12 cellular contexts compared by ENCODE assay signal in genomic region chr1:217311766-217312165, GRCh38.
DNase-seq lines count a peak whose midpoint lies in the region; ATAC-seq and TF ChIP-seq lines count a peak whose summit lies in the region.
"Had no signal": no experiment of that assay in that cellular context is flagged by ENCODE, and none has a peak within 500 bp of the region (broad histone marks: within the 10 kb centered on the region; RNA-seq: fewer than 3 reads in every experiment).

No MANE protein-coding gene starts in this region.

- POLR2A ChIA-PET in naive thymus-derived CD8-positive, alpha-beta T cell (lab: Charles Lee): no interaction called here

- H3K27ac Mint-ChIP-seq in chondrocyte (ENCODE audit: unreplicated experiment) (no peak overlapping the region), osteocyte (ENCODE audit: unreplicated experiment) (no peak overlapping the region)
- no peak overlapping the region for H3K27ac Mint-ChIP-seq in naive thymus-derived CD8-positive, alpha-beta T cell
- H3K27ac Mint-ChIP-seq: activated T-cell treated with anti-CD3 and anti-CD28 coated beads, Interleukin-2, amount 50 U/mL, for 24 hours had no signal

- DNase-seq in DMS53 (lab: John Stamatoyannopoulos, UW) (peak; percentile 52), DMS53 treated with DMSO at 0.1 percent for 48 hours (lab: John Stamatoyannopoulos, UW; ENCODE audit: unreplicated experiment) (no peak), LNCaP clone FGC (ENCODE audit: low read depth) (no peak), chondrocyte (ENCODE audit: low spot score) (no peak), osteocyte (ENCODE audit: extremely low spot score, unreplicated experiment) (no peak), COLO829 (ENCODE audit: low spot score) (no peak)
- no peak for DNase-seq in naive thymus-derived CD8-positive, alpha-beta T cell
- DNase-seq: 8988T; activated T-cell treated with anti-CD3 and anti-CD28 coated beads, Interleukin-2, amount 50 U/mL, for 24 hours; central memory CD4-positive, alpha-beta T cell; KBM-7 had no signal

- no peak overlapping the region for H3K4me3 Mint-ChIP-seq in chondrocyte (ENCODE audit: unreplicated experiment)
- H3K4me3 Mint-ChIP-seq in osteocyte (ENCODE audit: unreplicated experiment): no peak overlapping the region
- no peak overlapping the region for H3K4me3 Mint-ChIP-seq in naive thymus-derived CD8-positive, alpha-beta T cell
- H3K4me3 Mint-ChIP-seq: activated T-cell treated with anti-CD3 and anti-CD28 coated beads, Interleukin-2, amount 50 U/mL, for 24 hours had no signal

- H3K4me3 ChIP-seq in LNCaP clone FGC (ENCODE audit: low read depth, low read length): no peak overlapping the region

- H3K4me1 Mint-ChIP-seq in chondrocyte (ENCODE audit: low read depth) (no peaks in the 10 kb centered on the region), osteocyte (ENCODE audit: unreplicated experiment) (no peaks in the 10 kb centered on the region)
- H3K4me1 Mint-ChIP-seq in naive thymus-derived CD8-positive, alpha-beta T cell: no peaks in the 10 kb centered on the region

- no peaks in the 10 kb centered on the region for H3K9me3 Mint-ChIP-seq in chondrocyte (ENCODE audit: low read depth)
- H3K9me3 Mint-ChIP-seq in osteocyte (ENCODE audit: unreplicated experiment): no peaks in the 10 kb centered on the region
- H3K9me3 Mint-ChIP-seq in naive thymus-derived CD8-positive, alpha-beta T cell: peaks cover 0 to 12% (median 0%) of the 10 kb centered on the region in 9 donors
- H3K9me3 Mint-ChIP-seq: activated T-cell treated with anti-CD3 and anti-CD28 coated beads, Interleukin-2, amount 50 U/mL, for 24 hours had no signal

- H3K36me3 Mint-ChIP-seq in chondrocyte (ENCODE audit: low read depth) (no peaks in the 10 kb centered on the region), osteocyte (ENCODE audit: unreplicated experiment) (no peaks in the 10 kb centered on the region)
- no peaks in the 10 kb centered on the region for H3K36me3 Mint-ChIP-seq in naive thymus-derived CD8-positive, alpha-beta T cell

- no peak for ATAC-seq in GM18873 (IDR thresholded peaks at IDR 0.05; ENCODE audit: low FRiP score, unreplicated experiment)
- no peak for ATAC-seq in naive thymus-derived CD8-positive, alpha-beta T cell

- H3K27me3 Mint-ChIP-seq in chondrocyte (ENCODE audit: low read depth): no peaks in the 10 kb centered on the region
- H3K27me3 Mint-ChIP-seq in osteocyte (ENCODE audit: unreplicated experiment): no peaks in the 10 kb centered on the region
- H3K27me3 Mint-ChIP-seq in naive thymus-derived CD8-positive, alpha-beta T cell: no peaks in the 10 kb centered on the region
- H3K27me3 Mint-ChIP-seq: activated T-cell treated with anti-CD3 and anti-CD28 coated beads, Interleukin-2, amount 50 U/mL, for 24 hours had no signal

- 0 out of 2 replicates have a peak, but pooled peaks have one; percentile 7 for TF ChIP-seq CTCF in LNCaP clone FGC (IDR thresholded peaks at IDR 0.05; ENCODE audit: control insufficient read depth, extremely low read depth, insufficient read depth)
- TF ChIP-seq CTCF in chondrocyte (IDR thresholded peaks at IDR 0.05): peak; percentile 29
- TF ChIP-seq CTCF in osteocyte (IDR thresholded peaks at IDR 0.05): peak; percentile 8
